1 cellular context compared by ENCODE assay signal in the genomic region with DNA sequence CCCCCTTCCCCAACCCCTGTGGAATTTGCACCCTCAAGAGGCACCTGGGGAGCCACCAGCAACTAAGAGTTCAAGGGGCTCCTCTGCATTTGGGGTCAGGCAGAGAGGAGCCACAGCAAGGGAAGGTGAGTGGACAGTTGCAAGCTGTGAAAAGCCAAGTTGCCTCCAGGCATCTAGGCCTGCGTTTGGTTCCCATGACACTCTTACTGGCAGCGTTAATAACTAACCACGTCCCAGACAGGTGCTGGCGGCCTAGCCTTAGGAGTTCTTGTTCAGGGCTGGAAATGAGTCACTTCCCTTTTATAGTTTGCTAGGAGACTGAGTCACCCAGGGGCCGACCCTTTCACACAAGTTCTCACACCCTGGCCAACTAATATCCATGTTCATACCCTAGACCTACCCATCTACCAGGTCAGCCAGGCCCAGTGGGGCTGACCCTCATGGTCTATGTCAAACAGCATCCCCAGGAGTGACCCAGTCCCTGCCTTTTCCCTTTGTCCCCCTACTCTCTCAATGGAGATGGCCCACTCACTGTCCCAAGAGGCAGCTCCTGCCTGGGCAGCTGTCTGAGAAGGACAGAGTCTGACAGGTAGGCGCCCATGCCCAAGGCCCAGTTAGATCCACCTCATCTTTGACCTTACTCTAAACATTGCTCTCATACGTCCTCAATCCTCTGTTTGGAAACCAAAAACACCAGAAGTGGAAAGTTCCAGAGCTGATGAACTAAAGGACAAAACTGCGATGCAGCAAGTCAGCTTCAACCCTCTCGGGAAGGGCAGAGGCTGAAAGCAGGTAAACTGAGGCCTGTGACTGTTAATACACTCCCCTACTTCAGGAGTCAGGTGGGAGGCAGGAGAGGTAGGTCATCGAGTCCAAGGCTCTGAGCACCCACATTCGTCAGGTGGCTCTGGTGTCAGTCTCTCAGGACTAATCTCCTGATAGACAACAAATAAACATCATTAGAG.
TF ChIP-seq lines count a peak whose summit lies in the region.

No MANE protein-coding gene starts in this region.

TF ChIP-seq in GM12878, 131 proteins besides CTCF, POLR2A, EP300 and RAD21 (continued from another document and continues in another):
- TF ChIP-seq, protein P1, sequence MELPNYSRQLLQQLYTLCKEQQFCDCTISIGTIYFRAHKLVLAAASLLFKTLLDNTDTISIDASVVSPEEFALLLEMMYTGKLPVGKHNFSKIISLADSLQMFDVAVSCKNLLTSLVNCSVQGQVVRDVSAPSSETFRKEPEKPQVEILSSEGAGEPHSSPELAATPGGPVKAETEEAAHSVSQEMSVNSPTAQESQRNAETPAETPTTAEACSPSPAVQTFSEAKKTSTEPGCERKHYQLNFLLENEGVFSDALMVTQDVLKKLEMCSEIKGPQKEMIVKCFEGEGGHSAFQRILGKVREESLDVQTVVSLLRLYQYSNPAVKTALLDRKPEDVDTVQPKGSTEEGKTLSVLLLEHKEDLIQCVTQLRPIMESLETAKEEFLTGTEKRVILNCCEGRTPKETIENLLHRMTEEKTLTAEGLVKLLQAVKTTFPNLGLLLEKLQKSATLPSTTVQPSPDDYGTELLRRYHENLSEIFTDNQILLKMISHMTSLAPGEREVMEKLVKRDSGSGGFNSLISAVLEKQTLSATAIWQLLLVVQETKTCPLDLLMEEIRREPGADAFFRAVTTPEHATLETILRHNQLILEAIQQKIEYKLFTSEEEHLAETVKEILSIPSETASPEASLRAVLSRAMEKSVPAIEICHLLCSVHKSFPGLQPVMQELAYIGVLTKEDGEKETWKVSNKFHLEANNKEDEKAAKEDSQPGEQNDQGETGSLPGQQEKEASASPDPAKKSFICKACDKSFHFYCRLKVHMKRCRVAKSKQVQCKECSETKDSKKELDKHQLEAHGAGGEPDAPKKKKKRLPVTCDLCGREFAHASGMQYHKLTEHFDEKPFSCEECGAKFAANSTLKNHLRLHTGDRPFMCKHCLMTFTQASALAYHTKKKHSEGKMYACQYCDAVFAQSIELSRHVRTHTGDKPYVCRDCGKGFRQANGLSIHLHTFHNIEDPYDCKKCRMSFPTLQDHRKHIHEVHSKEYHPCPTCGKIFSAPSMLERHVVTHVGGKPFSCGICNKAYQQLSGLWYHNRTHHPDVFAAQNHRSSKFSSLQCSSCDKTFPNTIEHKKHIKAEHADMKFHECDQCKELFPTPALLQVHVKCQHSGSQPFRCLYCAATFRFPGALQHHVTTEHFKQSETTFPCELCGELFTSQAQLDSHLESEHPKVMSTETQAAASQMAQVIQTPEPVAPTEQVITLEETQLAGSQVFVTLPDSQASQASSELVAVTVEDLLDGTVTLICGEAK (IDR thresholded peaks at IDR 0.05; ENCODE audit: borderline replicate concordance), result no peak; the same call in 1 of the 2 replicates
- TF ChIP-seq ZNF384 (IDR thresholded peaks at IDR 0.05; ENCODE audit: borderline replicate concordance, low read depth, low read length), result peak; percentile 11; the same call in 1 of the 2 replicates
- TF ChIP-seq NR2C2 (IDR thresholded peaks at IDR 0.05; ENCODE audit: borderline replicate concordance, control insufficient read depth, insufficient read length, low read depth), result no peak
- TF ChIP-seq ZNF24 (IDR thresholded peaks at IDR 0.05), result 0 out of 2 replicates have a peak, but pooled peaks have one; percentile 4
- TF ChIP-seq SIN3A (IDR thresholded peaks at IDR 0.05; ENCODE audit: low read depth, low read length), result no peak
- peak; percentile 95 for TF ChIP-seq MEF2B (IDR thresholded peaks at IDR 0.05; ENCODE audit: partially characterized antibody, poor library complexity, severe bottlenecking)
- no peak for TF ChIP-seq HDAC2 (IDR thresholded peaks at IDR 0.05)
- no peak for TF ChIP-seq STAT1 (conservative IDR thresholded peaks at IDR 0.05)
- peak; percentile 92 for TF ChIP-seq NR2F1 (conservative IDR thresholded peaks at IDR 0.05)
- peak; percentile 97 for TF ChIP-seq SPI1 (IDR thresholded peaks at IDR 0.05; ENCODE audit: borderline replicate concordance, insufficient read depth, low read depth, low read length)
- no peak for TF ChIP-seq SMC3 (IDR thresholded peaks at IDR 0.05; ENCODE audit: borderline replicate concordance, low read length)
- no peak for TF ChIP-seq PAX8 (IDR thresholded peaks at IDR 0.05)
- TF ChIP-seq, protein P2, sequence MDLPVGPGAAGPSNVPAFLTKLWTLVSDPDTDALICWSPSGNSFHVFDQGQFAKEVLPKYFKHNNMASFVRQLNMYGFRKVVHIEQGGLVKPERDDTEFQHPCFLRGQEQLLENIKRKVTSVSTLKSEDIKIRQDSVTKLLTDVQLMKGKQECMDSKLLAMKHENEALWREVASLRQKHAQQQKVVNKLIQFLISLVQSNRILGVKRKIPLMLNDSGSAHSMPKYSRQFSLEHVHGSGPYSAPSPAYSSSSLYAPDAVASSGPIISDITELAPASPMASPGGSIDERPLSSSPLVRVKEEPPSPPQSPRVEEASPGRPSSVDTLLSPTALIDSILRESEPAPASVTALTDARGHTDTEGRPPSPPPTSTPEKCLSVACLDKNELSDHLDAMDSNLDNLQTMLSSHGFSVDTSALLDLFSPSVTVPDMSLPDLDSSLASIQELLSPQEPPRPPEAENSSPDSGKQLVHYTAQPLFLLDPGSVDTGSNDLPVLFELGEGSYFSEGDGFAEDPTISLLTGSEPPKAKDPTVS (IDR thresholded peaks at IDR 0.05; ENCODE audit: low read depth, low read length), result no peak
- no peak for TF ChIP-seq HDAC6 (IDR thresholded peaks at IDR 0.05; ENCODE audit: unreplicated experiment)
- peak; percentile 97 for TF ChIP-seq IKZF1 (conservative IDR thresholded peaks at IDR 0.05)
- peak; percentile 84 for TF ChIP-seq MEF2A (IDR thresholded peaks at IDR 0.05; ENCODE audit: insufficient read depth, low read depth, low read length)
- TF ChIP-seq PAX5 (IDR thresholded peaks at IDR 0.05; ENCODE audit: borderline replicate concordance, low read depth, low read length), result peak; percentile 85
- TF ChIP-seq EGR1 (IDR thresholded peaks at IDR 0.05; ENCODE audit: borderline replicate concordance in 1 of 2, low read depth in 2 of 2, low read length in 2 of 2), result no peak
- peak; percentile 87; the same call in 1 of the 2 replicates for TF ChIP-seq RELB (IDR thresholded peaks at IDR 0.05; ENCODE audit: low read depth)
- 0 out of 2 replicates have a peak, but pooled peaks have one; percentile 37 for TF ChIP-seq WRNIP1 (IDR thresholded peaks at IDR 0.05; ENCODE audit: borderline replicate concordance, low read depth, low read length)
- peak; percentile 73 to 85; a peak in 3 of 4 replicates for TF ChIP-seq BHLHE40 (IDR thresholded peaks at IDR 0.05; ENCODE audit: borderline replicate concordance in 1 of 2, low read depth in 2 of 2, low read length in 1 of 2)
- TF ChIP-seq, protein P3, sequence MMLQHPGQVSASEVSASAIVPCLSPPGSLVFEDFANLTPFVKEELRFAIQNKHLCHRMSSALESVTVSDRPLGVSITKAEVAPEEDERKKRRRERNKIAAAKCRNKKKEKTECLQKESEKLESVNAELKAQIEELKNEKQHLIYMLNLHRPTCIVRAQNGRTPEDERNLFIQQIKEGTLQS (IDR thresholded peaks at IDR 0.05; ENCODE audit: borderline replicate concordance, extremely low read depth, low read depth, low read length), result no peak
- no peak for TF ChIP-seq IRF5 (IDR thresholded peaks at IDR 0.05; ENCODE audit: borderline replicate concordance)
- TF ChIP-seq STAT3 (IDR thresholded peaks at IDR 0.05; ENCODE audit: low read depth, low read length), result no peak
- no peak for TF ChIP-seq ZBTB11 (CRISPR knock-in tag; IDR thresholded peaks at IDR 0.05)
- no peak for TF ChIP-seq FOS (IDR thresholded peaks at IDR 0.05; ENCODE audit: borderline replicate concordance, extremely low read depth, insufficient read length)
- TF ChIP-seq, protein P4, sequence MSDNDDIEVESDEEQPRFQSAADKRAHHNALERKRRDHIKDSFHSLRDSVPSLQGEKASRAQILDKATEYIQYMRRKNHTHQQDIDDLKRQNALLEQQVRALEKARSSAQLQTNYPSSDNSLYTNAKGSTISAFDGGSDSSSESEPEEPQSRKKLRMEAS (IDR thresholded peaks at IDR 0.05; ENCODE audit: low read depth, low read length), result peak; percentile 58; the same call in 1 of the 2 replicates
- TF ChIP-seq NR2C1 (IDR thresholded peaks at IDR 0.05), result no peak
- no peak for TF ChIP-seq FOXK2 (IDR thresholded peaks at IDR 0.05)
- TF ChIP-seq SP1 (IDR thresholded peaks at IDR 0.05; ENCODE audit: low read depth, low read length), result peak; percentile 64
- peak; percentile 91 for TF ChIP-seq RUNX3 (IDR thresholded peaks at IDR 0.05; ENCODE audit: low read length)
- TF ChIP-seq SMAD5 (IDR thresholded peaks at IDR 0.05; ENCODE audit: low read depth), result peak; percentile 55; the same call in 1 of the 2 replicates
- peak; percentile 93 for TF ChIP-seq MTA2 (IDR thresholded peaks at IDR 0.05; ENCODE audit: low read depth)
- TF ChIP-seq GABPA (IDR thresholded peaks at IDR 0.05; ENCODE audit: low read depth), result 0 out of 2 replicates have a peak, but pooled peaks have one; percentile 57
- TF ChIP-seq BCL11A (IDR thresholded peaks at IDR 0.05; ENCODE audit: low read depth, low read length), result peak; percentile 97
- no peak; the same call in 1 of the 2 replicates for TF ChIP-seq ELK1 (IDR thresholded peaks at IDR 0.05; ENCODE audit: low read depth, low read length)
- peak; percentile 14; the same call in 1 of the 2 replicates for TF ChIP-seq MTA3 (IDR thresholded peaks at IDR 0.05; ENCODE audit: borderline replicate concordance, low read length)
- TF ChIP-seq SRF (IDR thresholded peaks at IDR 0.05; ENCODE audit: low read depth in 2 of 2, low read length in 2 of 2), result peak in 1 of 2 experiments; percentile 77; a peak in 2 of 4 replicates
- TF ChIP-seq USF1 (IDR thresholded peaks at IDR 0.05; ENCODE audit: borderline replicate concordance, extremely low read length, insufficient read depth, low read depth, low read length), result no peak
- TF ChIP-seq ZSCAN29 (IDR thresholded peaks at IDR 0.05), result no peak
- no peak for TF ChIP-seq KAT2A (conservative IDR thresholded peaks at IDR 0.05; ENCODE audit: control insufficient read depth, low read depth, low read length)
